Comparison of ENCODE assay signal across 2 cellular contexts in the genomic region with DNA sequence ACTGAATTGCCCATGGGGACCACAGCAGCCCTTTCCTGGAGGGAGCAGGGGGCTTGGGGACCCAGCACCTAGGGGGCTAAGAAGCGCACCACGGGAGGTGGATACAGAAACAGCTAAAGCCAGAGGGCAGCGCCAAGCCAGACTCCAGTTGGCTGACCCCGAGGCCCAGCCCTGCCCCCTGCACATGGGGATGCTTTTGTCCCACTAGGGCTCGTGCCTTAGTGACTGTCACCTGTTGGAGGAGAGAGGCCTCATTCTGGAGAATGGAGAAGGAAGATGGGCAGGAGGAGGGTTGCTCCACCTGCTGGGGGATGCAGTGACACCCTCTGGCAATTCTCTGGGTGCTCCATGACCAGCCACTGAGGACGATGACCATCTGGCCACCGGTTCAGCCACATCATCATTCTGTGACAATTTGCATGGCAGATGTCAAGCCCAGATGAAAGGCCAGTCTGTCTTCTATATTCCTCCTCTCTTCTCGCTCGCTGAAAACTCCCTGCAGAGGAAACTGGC.
TF ChIP-seq lines count a peak whose summit lies in the region.

No MANE protein-coding gene starts in this region.

TF ChIP-seq in GM12878, 131 proteins besides CTCF, POLR2A, EP300 and RAD21 (continued from another document):
- TF ChIP-seq, protein P1, sequence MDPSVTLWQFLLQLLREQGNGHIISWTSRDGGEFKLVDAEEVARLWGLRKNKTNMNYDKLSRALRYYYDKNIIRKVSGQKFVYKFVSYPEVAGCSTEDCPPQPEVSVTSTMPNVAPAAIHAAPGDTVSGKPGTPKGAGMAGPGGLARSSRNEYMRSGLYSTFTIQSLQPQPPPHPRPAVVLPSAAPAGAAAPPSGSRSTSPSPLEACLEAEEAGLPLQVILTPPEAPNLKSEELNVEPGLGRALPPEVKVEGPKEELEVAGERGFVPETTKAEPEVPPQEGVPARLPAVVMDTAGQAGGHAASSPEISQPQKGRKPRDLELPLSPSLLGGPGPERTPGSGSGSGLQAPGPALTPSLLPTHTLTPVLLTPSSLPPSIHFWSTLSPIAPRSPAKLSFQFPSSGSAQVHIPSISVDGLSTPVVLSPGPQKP (IDR thresholded peaks at IDR 0.05; ENCODE audit: low read depth, low read length) = no peak
- TF ChIP-seq FOS (IDR thresholded peaks at IDR 0.05; ENCODE audit: borderline replicate concordance, extremely low read depth, insufficient read length) (no peak), BMI1 (IDR thresholded peaks at IDR 0.05; ENCODE audit: borderline replicate concordance) (no peak), ESRRA (IDR thresholded peaks at IDR 0.05; ENCODE audit: low read length) (no peak), BCL11A (IDR thresholded peaks at IDR 0.05; ENCODE audit: low read depth, low read length) (no peak), ZSCAN29 (IDR thresholded peaks at IDR 0.05) (no peak), SPI1 (IDR thresholded peaks at IDR 0.05; ENCODE audit: borderline replicate concordance, insufficient read depth, low read depth, low read length) (no peak), EZH2 (IDR thresholded peaks at IDR 0.05; ENCODE audit: borderline replicate concordance, control insufficient read depth, low read depth, low read length) (no peak), POLR2AphosphoS5 (IDR thresholded peaks at IDR 0.05; ENCODE audit: low read length) (no peak), HDAC6 (IDR thresholded peaks at IDR 0.05; ENCODE audit: unreplicated experiment) (no peak), YY1 (IDR thresholded peaks at IDR 0.05; ENCODE audit: low read depth, low read length) (no peak)
- TF ChIP-seq, protein P2, sequence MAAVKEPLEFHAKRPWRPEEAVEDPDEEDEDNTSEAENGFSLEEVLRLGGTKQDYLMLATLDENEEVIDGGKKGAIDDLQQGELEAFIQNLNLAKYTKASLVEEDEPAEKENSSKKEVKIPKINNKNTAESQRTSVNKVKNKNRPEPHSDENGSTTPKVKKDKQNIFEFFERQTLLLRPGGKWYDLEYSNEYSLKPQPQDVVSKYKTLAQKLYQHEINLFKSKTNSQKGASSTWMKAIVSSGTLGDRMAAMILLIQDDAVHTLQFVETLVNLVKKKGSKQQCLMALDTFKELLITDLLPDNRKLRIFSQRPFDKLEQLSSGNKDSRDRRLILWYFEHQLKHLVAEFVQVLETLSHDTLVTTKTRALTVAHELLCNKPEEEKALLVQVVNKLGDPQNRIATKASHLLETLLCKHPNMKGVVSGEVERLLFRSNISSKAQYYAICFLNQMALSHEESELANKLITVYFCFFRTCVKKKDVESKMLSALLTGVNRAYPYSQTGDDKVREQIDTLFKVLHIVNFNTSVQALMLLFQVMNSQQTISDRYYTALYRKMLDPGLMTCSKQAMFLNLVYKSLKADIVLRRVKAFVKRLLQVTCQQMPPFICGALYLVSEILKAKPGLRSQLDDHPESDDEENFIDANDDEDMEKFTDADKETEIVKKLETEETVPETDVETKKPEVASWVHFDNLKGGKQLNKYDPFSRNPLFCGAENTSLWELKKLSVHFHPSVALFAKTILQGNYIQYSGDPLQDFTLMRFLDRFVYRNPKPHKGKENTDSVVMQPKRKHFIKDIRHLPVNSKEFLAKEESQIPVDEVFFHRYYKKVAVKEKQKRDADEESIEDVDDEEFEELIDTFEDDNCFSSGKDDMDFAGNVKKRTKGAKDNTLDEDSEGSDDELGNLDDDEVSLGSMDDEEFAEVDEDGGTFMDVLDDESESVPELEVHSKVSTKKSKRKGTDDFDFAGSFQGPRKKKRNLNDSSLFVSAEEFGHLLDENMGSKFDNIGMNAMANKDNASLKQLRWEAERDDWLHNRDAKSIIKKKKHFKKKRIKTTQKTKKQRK (IDR thresholded peaks at IDR 0.05; ENCODE audit: low read depth, low read length) = no peak
TF ChIP-seq in GM12878: peak in this region for 0.

TF ChIP-seq in liver, 16 proteins besides CTCF, POLR2A, EP300 and RAD21 (continued from another document):
- TF ChIP-seq, protein P3, sequence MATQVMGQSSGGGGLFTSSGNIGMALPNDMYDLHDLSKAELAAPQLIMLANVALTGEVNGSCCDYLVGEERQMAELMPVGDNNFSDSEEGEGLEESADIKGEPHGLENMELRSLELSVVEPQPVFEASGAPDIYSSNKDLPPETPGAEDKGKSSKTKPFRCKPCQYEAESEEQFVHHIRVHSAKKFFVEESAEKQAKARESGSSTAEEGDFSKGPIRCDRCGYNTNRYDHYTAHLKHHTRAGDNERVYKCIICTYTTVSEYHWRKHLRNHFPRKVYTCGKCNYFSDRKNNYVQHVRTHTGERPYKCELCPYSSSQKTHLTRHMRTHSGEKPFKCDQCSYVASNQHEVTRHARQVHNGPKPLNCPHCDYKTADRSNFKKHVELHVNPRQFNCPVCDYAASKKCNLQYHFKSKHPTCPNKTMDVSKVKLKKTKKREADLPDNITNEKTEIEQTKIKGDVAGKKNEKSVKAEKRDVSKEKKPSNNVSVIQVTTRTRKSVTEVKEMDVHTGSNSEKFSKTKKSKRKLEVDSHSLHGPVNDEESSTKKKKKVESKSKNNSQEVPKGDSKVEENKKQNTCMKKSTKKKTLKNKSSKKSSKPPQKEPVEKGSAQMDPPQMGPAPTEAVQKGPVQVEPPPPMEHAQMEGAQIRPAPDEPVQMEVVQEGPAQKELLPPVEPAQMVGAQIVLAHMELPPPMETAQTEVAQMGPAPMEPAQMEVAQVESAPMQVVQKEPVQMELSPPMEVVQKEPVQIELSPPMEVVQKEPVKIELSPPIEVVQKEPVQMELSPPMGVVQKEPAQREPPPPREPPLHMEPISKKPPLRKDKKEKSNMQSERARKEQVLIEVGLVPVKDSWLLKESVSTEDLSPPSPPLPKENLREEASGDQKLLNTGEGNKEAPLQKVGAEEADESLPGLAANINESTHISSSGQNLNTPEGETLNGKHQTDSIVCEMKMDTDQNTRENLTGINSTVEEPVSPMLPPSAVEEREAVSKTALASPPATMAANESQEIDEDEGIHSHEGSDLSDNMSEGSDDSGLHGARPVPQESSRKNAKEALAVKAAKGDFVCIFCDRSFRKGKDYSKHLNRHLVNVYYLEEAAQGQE (IDR thresholded peaks at IDR 0.05) = no peak
- TF ChIP-seq GABPA (IDR thresholded peaks at IDR 0.05 in 1 of 2, conservative IDR thresholded peaks at IDR 0.05 in 1 of 2) (no peak), YY1 (IDR thresholded peaks at IDR 0.05) (no peak), RXRA (IDR thresholded peaks at IDR 0.05) (no peak), EGR1 (IDR thresholded peaks at IDR 0.05; ENCODE audit: low read depth in 2 of 2) (no peak), NR2F2 (IDR thresholded peaks at IDR 0.05) (no peak), HNF4G (IDR thresholded peaks at IDR 0.05) (no peak), SP1 (IDR thresholded peaks at IDR 0.05) (no peak), HNF4A (conservative IDR thresholded peaks at IDR 0.05) (no peak)
- TF ChIP-seq, protein P4, sequence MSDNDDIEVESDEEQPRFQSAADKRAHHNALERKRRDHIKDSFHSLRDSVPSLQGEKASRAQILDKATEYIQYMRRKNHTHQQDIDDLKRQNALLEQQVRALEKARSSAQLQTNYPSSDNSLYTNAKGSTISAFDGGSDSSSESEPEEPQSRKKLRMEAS (IDR thresholded peaks at IDR 0.05) = no peak
- TF ChIP-seq, protein P5, sequence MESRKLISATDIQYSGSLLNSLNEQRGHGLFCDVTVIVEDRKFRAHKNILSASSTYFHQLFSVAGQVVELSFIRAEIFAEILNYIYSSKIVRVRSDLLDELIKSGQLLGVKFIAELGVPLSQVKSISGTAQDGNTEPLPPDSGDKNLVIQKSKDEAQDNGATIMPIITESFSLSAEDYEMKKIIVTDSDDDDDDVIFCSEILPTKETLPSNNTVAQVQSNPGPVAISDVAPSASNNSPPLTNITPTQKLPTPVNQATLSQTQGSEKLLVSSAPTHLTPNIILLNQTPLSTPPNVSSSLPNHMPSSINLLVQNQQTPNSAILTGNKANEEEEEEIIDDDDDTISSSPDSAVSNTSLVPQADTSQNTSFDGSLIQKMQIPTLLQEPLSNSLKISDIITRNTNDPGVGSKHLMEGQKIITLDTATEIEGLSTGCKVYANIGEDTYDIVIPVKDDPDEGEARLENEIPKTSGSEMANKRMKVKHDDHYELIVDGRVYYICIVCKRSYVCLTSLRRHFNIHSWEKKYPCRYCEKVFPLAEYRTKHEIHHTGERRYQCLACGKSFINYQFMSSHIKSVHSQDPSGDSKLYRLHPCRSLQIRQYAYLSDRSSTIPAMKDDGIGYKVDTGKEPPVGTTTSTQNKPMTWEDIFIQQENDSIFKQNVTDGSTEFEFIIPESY (IDR thresholded peaks at IDR 0.05) = no peak
